ENCODE assay signal across 28 cellular contexts in genomic region chr18:39667905-39668304, GRCh38.
DNase-seq lines count a peak whose midpoint lies in the region; TF ChIP-seq lines count a peak whose summit lies in the region.
"Had no signal": no experiment of that assay in that cellular context is flagged by ENCODE, and none has a peak within 500 bp of the region (broad histone marks: within the 10 kb centered on the region; RNA-seq: fewer than 3 reads in every experiment).

No MANE protein-coding gene starts in this region.

- H3K9ac ChIP-seq in mammary epithelial cell (ENCODE audit: insufficient read depth, low read length), result no peak overlapping the region

- no peak overlapping the region for H3K4me3 ChIP-seq in mammary epithelial cell (replicated peaks in 1 of 3; ENCODE audit: insufficient read depth in 1 of 3, low read depth in 2 of 3, low read length in 3 of 3)
- no peak overlapping the region for H3K4me3 ChIP-seq in breast epithelium
- no peak overlapping the region for H3K4me3 ChIP-seq in astrocyte of the spinal cord (ENCODE audit: low read depth, low read length)
- H3K4me3 ChIP-seq: GM12878, SJSA1, testis had no signal

- no TSS peak for BruUV-seq in mammary epithelial cell (replicated peaks; lab: Mats Ljungman, UMichigan)

- H3K9me3 ChIP-seq in mammary epithelial cell (replicated peaks; ENCODE audit: insufficient read depth, low read length) (no peaks in the 10 kb centered on the region), breast epithelium (no peaks in the 10 kb centered on the region)
- H3K9me3 ChIP-seq: testis had no signal

- H3K36me3 ChIP-seq in mammary epithelial cell (ENCODE audit: insufficient read depth, low read length) (no peaks in the 10 kb centered on the region), breast epithelium (no peaks in the 10 kb centered on the region)
- H3K36me3 ChIP-seq: SJSA1 had no signal

- TF ChIP-seq POLR2A in breast epithelium (IDR thresholded peaks at IDR 0.05), result no peak

- DNase-seq in mammary epithelial cell (peak; percentile 33), breast epithelium (ENCODE audit: low spot score in 2 of 2) (no peak), astrocyte of the spinal cord (ENCODE audit: low read depth, low spot score) (peak; percentile 22), fibroblast of peridontal ligament (ENCODE audit: extremely low read depth) (peak; percentile 8), NCI-H2171 (lab: John Stamatoyannopoulos, UW) (no peak)
- no peak for DNase-seq in activated naive CD4-positive, alpha-beta T cell (lab: John Stamatoyannopoulos, UW)
- no peak for DNase-seq in activated CD8-positive, alpha-beta memory T cell treated with anti-CD3 and anti-CD28 coated beads, Interleukin-2, amount 50 U/mL, for 4 hours
- no peak for DNase-seq in activated CD4-positive, CD25-positive, alpha-beta regulatory T cell (lab: John Stamatoyannopoulos, UW)
- DNase-seq: activated CD4-positive, alpha-beta T cell treated with anti-CD3 and anti-CD28 coated beads, Interleukin-2, amount 50 U/mL, for 1 hour; activated gamma-delta T cell; activated naive CD8-positive, alpha-beta T cell treated with anti-CD3 and anti-CD28 coated beads, Interleukin-2, amount 10 ng/mL, durations not matched to agents 7 days and 5 days; activated T-cell treated with anti-CD3 and anti-CD28 coated beads, Interleukin-2, amount 50 U/mL, for 24 hours; AML-193; aorta; CD4-positive, CD25-positive, alpha-beta regulatory T cell; islet precursor cell; NCI-H1417 treated with DMSO at 0.1 percent for 48 hours; NCI-H2081; NCI-H2227 treated with DMSO at 0.1 percent for 48 hours; NCI-H774; right cardiac atrium; stimulated activated CD8-positive, alpha-beta memory T cell treated with anti-CD3 and anti-CD28 coated beads, Interleukin-4, amount 100 ng/mL, for 48 hours; T-cell; testis had no signal

- H3K27me3 ChIP-seq in mammary epithelial cell (ENCODE audit: insufficient read depth, low read length) (no peaks in the 10 kb centered on the region), breast epithelium (no peaks in the 10 kb centered on the region)
- H3K27me3 ChIP-seq: SJSA1, testis had no signal

- H4K20me1 ChIP-seq in mammary epithelial cell (ENCODE audit: insufficient read depth, low read length), result no peaks in the 10 kb centered on the region

- dilution Hi-C loops in mammary epithelial cell (cut with HindIII; ENCODE audit: low sequenced_read_pairs), result no loop called here

- H3K79me2 ChIP-seq in mammary epithelial cell (ENCODE audit: insufficient read depth, low read length), result no peaks in the 10 kb centered on the region

- in situ Hi-C loops in mammary epithelial cell (cut with MboI; ENCODE audit: low sequenced_read_pairs in 2 of 2) (no loop called here), astrocyte of the spinal cord (cut with HindIII; ENCODE audit: low sequenced_read_pairs) (no loop called here)

- H2AFZ ChIP-seq in mammary epithelial cell (ENCODE audit: low read depth, low read length), result no peak overlapping the region

- H3K4me2 ChIP-seq in mammary epithelial cell (ENCODE audit: insufficient read depth, low read depth, low read length), result no peak overlapping the region

- CTCF ChIA-PET in mammary epithelial cell (lab: Charles Lee; ENCODE audit: low non-redundant PET), result no interaction called here

- intact Hi-C loops in mammary epithelial cell (cut with micrococcal nuclease) (no loop called here), breast epithelium (cut with DNase I; ENCODE audit: low total_unique reads) (no loop called here)

- no peak for TF ChIP-seq CTCF in mammary epithelial cell (conservative IDR thresholded peaks at IDR 0.05 in 1 of 2, IDR thresholded peaks at IDR 0.05 in 1 of 2; ENCODE audit: extremely low read depth in 1 of 2, insufficient read depth in 1 of 2, low read depth in 1 of 2, low read length in 2 of 2)
- TF ChIP-seq CTCF in breast epithelium (IDR thresholded peaks at IDR 0.05), result no peak
- TF ChIP-seq CTCF in astrocyte of the spinal cord (IDR thresholded peaks at IDR 0.05; ENCODE audit: low read depth, low read length), result no peak

- H3K27ac ChIP-seq in mammary epithelial cell (ENCODE audit: insufficient read depth, low read depth, low read length) (no peak overlapping the region), breast epithelium (no peak overlapping the region)
- H3K27ac ChIP-seq: 22Rv1, HL-60, SJSA1, testis had no signal

- H3K4me1 ChIP-seq in mammary epithelial cell (ENCODE audit: insufficient read depth, low read length), result peaks cover 4% of the 10 kb centered on the region
- H3K4me1 ChIP-seq in breast epithelium, result no peaks in the 10 kb centered on the region
- H3K4me1 ChIP-seq: SJSA1, testis had no signal

Comparison
In these comparisons a context has a peak if more than half of its experiments do, and no peak if none do; other contexts are left out.
1. DNase-seq: peak in mammary epithelial cell (single experiment), astrocyte of the spinal cord (single experiment) and fibroblast of peridontal ligament (single experiment); none in breast epithelium (0 of 2), activated naive CD4-positive, alpha-beta T cell (0 of 4), NCI-H2171 (single experiment), activated CD8-positive, alpha-beta memory T cell treated with anti-CD3 and anti-CD28 coated beads, Interleukin-2, amount 50 U/mL, for 4 hours (single experiment) and activated CD4-positive, CD25-positive, alpha-beta regulatory T cell (0 of 4).